ENCODE assay signal across 12 cellular contexts in genomic region chr1:212586429-212587303, GRCh38. TPM values are rescaled to one million over a fixed set of nuclear protein-coding genes. Genes with fewer than 3 reads are reported as not detected.
DNase-seq lines count a peak whose midpoint lies in the region; ATAC-seq and TF ChIP-seq lines count a peak whose summit lies in the region.
"Had no signal": no experiment of that assay in that cellular context is flagged by ENCODE, and none has a peak within 500 bp of the region (broad histone marks: within the 10 kb centered on the region; RNA-seq: fewer than 3 reads in every experiment).

No MANE protein-coding gene starts in this region.

- no peaks in the 10 kb centered on the region for H3K9me3 Mint-ChIP-seq in chondrocyte (ENCODE audit: low read depth)

- TF ChIP-seq CTCF in chondrocyte (IDR thresholded peaks at IDR 0.05) = no peak

- DNase-seq in chondrocyte (ENCODE audit: low spot score) (no peak), GM03348 (ENCODE audit: low spot score) (no peak), NCI-H82 (lab: John Stamatoyannopoulos, UW) (no peak), middle frontal gyrus (ENCODE audit: extremely low spot score, low spot score) (no peak)
- no peak for DNase-seq in activated effector memory CD4-positive, alpha-beta T cell treated with Interleukin-2 at 50 U/mL for 16 hours
- DNase-seq: body of pancreas, DMS 273 treated with DMSO at 0.1 percent for 48 hours, left colon, NCI-H187 treated with DMSO at 0.1 percent for 48 hours had no signal

- peaks cover 33% of the 10 kb centered on the region for H3K4me1 Mint-ChIP-seq in chondrocyte (ENCODE audit: low read depth)

- H3K4me3 Mint-ChIP-seq in chondrocyte (ENCODE audit: unreplicated experiment) = no peak overlapping the region

- no peaks in the 10 kb centered on the region for H3K27me3 Mint-ChIP-seq in chondrocyte (ENCODE audit: low read depth)

- no peaks in the 10 kb centered on the region for H3K36me3 Mint-ChIP-seq in chondrocyte (ENCODE audit: low read depth)

- peak overlapping the region; percentile 65 for H3K27ac Mint-ChIP-seq in chondrocyte (ENCODE audit: unreplicated experiment)

- peak; percentile 80 for ATAC-seq in GM18861 (IDR thresholded peaks at IDR 0.05; ENCODE audit: unreplicated experiment)
- peak; percentile 80 for ATAC-seq in GM21528 (IDR thresholded peaks at IDR 0.05; ENCODE audit: low FRiP score, unreplicated experiment)
- ATAC-seq in HG03103 (IDR thresholded peaks at IDR 0.05; ENCODE audit: low read depth, unreplicated experiment) = peak; percentile 94
- ATAC-seq: body of pancreas, left colon had no signal

RNA-seq across cellular contexts. Expression of gene ATF3, which starts 21.9 kb away (rescaled TPM):
- 3.5 to 54.5 TPM (median 50.2 TPM) in 3 replicates for total RNA-seq in chondrocyte
